ENCODE assay signal across 8 cellular contexts in genomic region chr3:179898024-179898423, GRCh38.
DNase-seq lines count a peak whose midpoint lies in the region; ATAC-seq, FAIRE-seq and TF ChIP-seq lines count a peak whose summit lies in the region.

No MANE protein-coding gene starts in this region.

- no peak overlapping the region for H3K9ac ChIP-seq in H1 (replicated peaks in 1 of 4; ENCODE audit: extremely low read depth in 1 of 4, low read depth in 3 of 4, low read length in 3 of 4)

- CTCF ChIA-PET in AG04450 (lab: Charles Lee) (interaction anchor here (1.0 kb wide), 1 partner anchor 86 kb away, joined by 3 read pairs; no protein-coding TSS in a partner anchor), H1 (lab: Charles Lee; ENCODE audit: partially characterized antibody) (interaction anchor here (1.3 kb wide), 1 partner anchor 11 kb away, joined by 5 read pairs; no protein-coding TSS in a partner anchor)

- H3K79me2 ChIP-seq in H1 (ENCODE audit: control insufficient read depth in 1 of 2, insufficient read depth in 2 of 2, low read length in 2 of 2) = no peaks in the 10 kb centered on the region

- H3K4me3 ChIP-seq in AG04450 (ENCODE audit: low read depth, low read length) = no peak overlapping the region
- H3K4me3 ChIP-seq in H1 (ENCODE audit: extremely low read depth in 1 of 4, insufficient read depth in 2 of 4, low read depth in 3 of 4, low read length in 4 of 4) = no peak overlapping the region
- no peak overlapping the region for H3K4me3 ChIP-seq in psoas muscle
- no peak overlapping the region for H3K4me3 ChIP-seq in testis

- H4K5ac ChIP-seq in H1 (ENCODE audit: insufficient read length, low read depth, low read length) = no peak overlapping the region

- no peak overlapping the region for H3K4ac ChIP-seq in H1 (replicated peaks; ENCODE audit: insufficient read length, low read depth, low read length)

- peak; percentile 86 for FAIRE-seq in H1 (lab: Jason Lieb, UNC)

- H2BK20ac ChIP-seq in H1 (ENCODE audit: low read length) = no peak overlapping the region

- no peak overlapping the region for H3K56ac ChIP-seq in H1 (replicated peaks; ENCODE audit: insufficient read length, low read depth, low read length)

- TF ChIP-seq CTCF in AG04450 (IDR thresholded peaks at IDR 0.05; ENCODE audit: low read depth, low read length) (no peak), H1 (IDR thresholded peaks at IDR 0.05; ENCODE audit: control extremely low read depth in 1 of 3, insufficient read depth in 1 of 3, low read depth in 1 of 3, low read length in 3 of 3) (no peak), psoas muscle (IDR thresholded peaks at IDR 0.05) (no peak), testis (IDR thresholded peaks at IDR 0.05) (no peak)

- POLR2A ChIA-PET in AG04450 (lab: Yijun Ruan, JAX) (no interaction called here), H1 (lab: Charles Lee; ENCODE audit: partially characterized antibody) (no interaction called here)

- H3K27me3 ChIP-seq in AG04450 (ENCODE audit: control insufficient read depth, insufficient read depth, low read length) (no peaks in the 10 kb centered on the region), H1 (replicated peaks in 1 of 4; ENCODE audit: control insufficient read depth in 3 of 4, extremely low read depth in 1 of 4, insufficient read depth in 3 of 4, low read length in 3 of 4) (no peaks in the 10 kb centered on the region), psoas muscle (ENCODE audit: insufficient read depth in 3 of 3, low read length in 2 of 3) (peaks cover 0 to 3% (median 1%) of the 10 kb centered on the region in 3 donors), testis (no peaks in the 10 kb centered on the region)

- TF ChIP-seq EP300 in H1 (IDR thresholded peaks at IDR 0.05; ENCODE audit: borderline replicate concordance in 1 of 2, low read depth in 2 of 2, low read length in 2 of 2) = no peak

- H3K27ac ChIP-seq in AG04450 (ENCODE audit: low read depth, low read length) (no peak overlapping the region), H1 (ENCODE audit: low read depth, low read length) (no peak overlapping the region), psoas muscle (no peak overlapping the region), testis (no peak overlapping the region)

- H2BK120ac ChIP-seq in H1 (replicated peaks; ENCODE audit: low read depth, low read length) = no peak overlapping the region

- H2BK5ac ChIP-seq in H1 (ENCODE audit: low read depth, low read length) = no peak overlapping the region

- no peak for TF ChIP-seq RAD21 in H1 (IDR thresholded peaks at IDR 0.05 in 1 of 2, conservative IDR thresholded peaks at IDR 0.05 in 1 of 2; ENCODE audit: low read depth in 2 of 2, low read length in 2 of 2)

- TF ChIP-seq POLR2A in H1 (IDR thresholded peaks at IDR 0.05; ENCODE audit: control extremely low read depth in 1 of 2, low read depth in 2 of 2, low read length in 2 of 2) (no peak), testis (IDR thresholded peaks at IDR 0.05) (no peak)

- H2BK12ac ChIP-seq in H1 (ENCODE audit: low read depth, low read length) = no peak overlapping the region

- no peak overlapping the region for H3K14ac ChIP-seq in H1 (ENCODE audit: insufficient read length)

- no peaks in the 10 kb centered on the region for H3K23me2 ChIP-seq in H1 (ENCODE audit: low read depth, low read length)

- H3K23ac ChIP-seq in H1 (ENCODE audit: insufficient read length) = no peak overlapping the region

- ATAC-seq in GM18907 (IDR thresholded peaks at IDR 0.05; ENCODE audit: unreplicated experiment) (peak; percentile 76), HG03066 (IDR thresholded peaks at IDR 0.05; ENCODE audit: low read depth, unreplicated experiment) (peak; percentile 72), psoas muscle (no peak), Right ventricle myocardium inferior (no peak)

- no peaks in the 10 kb centered on the region for H4K20me1 ChIP-seq in H1 (replicated peaks in 1 of 2; ENCODE audit: control insufficient read depth in 1 of 2, insufficient read depth in 2 of 2, low read length in 2 of 2)

- 33% methylated on average over 2 of the region's 2 CpGs; no CpG with 5 or more reads in 1 of the 2 experiments for WGBS in H1 (ENCODE audit: extremely low coverage in 1 of 2, insufficient coverage in 1 of 2, insufficient read length in 1 of 2, insufficient replicate concordance in 2 of 2, low coverage in 1 of 2, low lambda C conversion rate in 2 of 2, missing lambda C conversion rate in 1 of 2), 2 experiments
- 15 to 20% (median 20%) methylated on average over 2 of the region's 2 CpGs for WGBS in psoas muscle, 3 donors
- 14 to 15% methylated on average over 2 of the region's 2 CpGs for WGBS in testis, 2 donors

- no peak overlapping the region for H2AFZ ChIP-seq in H1 (ENCODE audit: low read length)

- H3K9me3 ChIP-seq in AG04450 (ENCODE audit: control insufficient read depth, insufficient read depth, low read length) (no peaks in the 10 kb centered on the region), H1 (ENCODE audit: insufficient read depth in 2 of 2, low read depth in 1 of 2, low read length in 1 of 2) (no peaks in the 10 kb centered on the region), psoas muscle (no peaks in the 10 kb centered on the region), testis (no peaks in the 10 kb centered on the region)

- no peak overlapping the region for H4K91ac ChIP-seq in H1 (replicated peaks; ENCODE audit: insufficient read length, low read length)

- no peak overlapping the region for H4K8ac ChIP-seq in H1 (ENCODE audit: extremely low read depth, insufficient read depth, low read length)

- H3K79me1 ChIP-seq in H1 (ENCODE audit: low read depth, low read length) = no peaks in the 10 kb centered on the region

- intact Hi-C loops in psoas muscle (cut with DNase I) (no loop called here), testis (cut with DNase I; ENCODE audit: low total_unique reads) (no loop called here), Right ventricle myocardium inferior (cut with DNase I) (no loop called here)

- no peak overlapping the region for H2AK5ac ChIP-seq in H1 (ENCODE audit: low read depth, low read length)

- H3K4me1 ChIP-seq in H1 (replicated peaks in 1 of 4; ENCODE audit: control insufficient read depth in 3 of 4, insufficient read depth in 4 of 4, low read length in 3 of 4) = no peaks in the 10 kb centered on the region
- no peaks in the 10 kb centered on the region for H3K4me1 ChIP-seq in psoas muscle
- H3K4me1 ChIP-seq in testis = no peaks in the 10 kb centered on the region

- no peaks in the 10 kb centered on the region for H3K36me3 ChIP-seq in H1 (ENCODE audit: control insufficient read depth in 2 of 4, insufficient read depth in 4 of 4, low read length in 3 of 4)
- H3K36me3 ChIP-seq in psoas muscle (ENCODE audit: insufficient read depth in 1 of 2, low read depth in 1 of 2) = no peaks in the 10 kb centered on the region
- no peaks in the 10 kb centered on the region for H3K36me3 ChIP-seq in testis (ENCODE audit: low read depth, missing control alignments)

- H3K4me2 ChIP-seq in H1 (ENCODE audit: insufficient read depth in 1 of 2, low read depth in 2 of 2, low read length in 2 of 2) = no peak overlapping the region

- peak; percentile 3 for DNase-seq in AG04450 (ENCODE audit: low read depth, low spot score)
- peak; percentile 86 for DNase-seq in NCI-H69 (lab: John Stamatoyannopoulos, UW)
- no peak for DNase-seq in H1 (ENCODE audit: low read depth in 1 of 2, low spot score in 2 of 2)
- no peak for DNase-seq in psoas muscle
- DNase-seq in testis = no peak
- no peak for DNase-seq in Right ventricle myocardium inferior (ENCODE audit: missing footprints)

- no peak overlapping the region for H3K18ac ChIP-seq in H1 (ENCODE audit: extremely low read depth, low read length)

- no peak overlapping the region for H2BK15ac ChIP-seq in H1 (ENCODE audit: low read length)

TF ChIP-seq in H1, 55 proteins besides CTCF, POLR2A, EP300 and RAD21:
- TF ChIP-seq CREB1 (IDR thresholded peaks at IDR 0.05) = 0 out of 2 replicates have a peak, but pooled peaks have one; percentile 14
- TF ChIP-seq CBX8 (IDR thresholded peaks at IDR 0.05; ENCODE audit: borderline replicate concordance, low read depth, low read length) = no peak

Comparison
In these comparisons a context has a peak if more than half of its experiments do, and no peak if none do; other contexts are left out.
1. DNase-seq: peak in AG04450 (single experiment) and NCI-H69 (single experiment); none in H1 (0 of 2), psoas muscle (0 of 2), testis (single experiment) and Right ventricle myocardium inferior (single experiment).
2. ATAC-seq: peak in GM18907 (single experiment) and HG03066 (single experiment); none in psoas muscle (0 of 4) and Right ventricle myocardium inferior (single experiment).